In genomic region chr12:57224278-57224972, GRCh38 we compare ENCODE assay signal across 20 cellular contexts. TPM values are rescaled to one million over a fixed set of nuclear protein-coding genes. Genes with fewer than 3 reads are reported as not detected.
DNase-seq lines count a peak whose midpoint lies in the region; ATAC-seq and TF ChIP-seq lines count a peak whose summit lies in the region.
"Had no signal": no experiment of that assay in that cellular context is flagged by ENCODE, and none has a peak within 500 bp of the region (broad histone marks: within the 10 kb centered on the region; RNA-seq: fewer than 3 reads in every experiment).

No MANE protein-coding gene starts in this region.

- H3K4me1 Mint-ChIP-seq in activated T-helper 17 cell treated with anti-CD3 and anti-CD28 coated beads, Interleukin-2, amount 50 U/mL, for 72 hours: peaks cover 17% of the 10 kb centered on the region
- H3K4me1 Mint-ChIP-seq in naive B cell: peaks cover 64 to 87% (median 75%) of the 10 kb centered on the region in 3 donors

- H3K27ac ChIP-seq in left ventricle myocardium inferior (replicated peaks) (no peak overlapping the region), testis (no peak overlapping the region)

- H3K4me3 ChIP-seq in left ventricle myocardium inferior (peak overlapping the region; percentile 37), testis (peak overlapping the region; percentile 26 to 43)
- H3K4me3 ChIP-seq: GM12878, MG63 had no signal

- no peak for DNase-seq in left ventricle myocardium inferior
- no peak for DNase-seq in Right ventricle myocardium superior
- DNase-seq in naive B cell: no peak
- no peak for DNase-seq in testis
- DNase-seq in kidney tubule cell (ENCODE audit: low spot score): no peak
- no peak for DNase-seq in glomerular visceral epithelial cell (ENCODE audit: extremely low spot score)
- DNase-seq in Kasumi-1 (lab: John Stamatoyannopoulos, UW): no peak
- DNase-seq: DMS53, KG1, MG63, NCI-H1092 treated with DMSO at 0.1 percent for 48 hours, NCI-H1694, NCI-H446, SIG-M5 had no signal

- no peak for TF ChIP-seq POLR2A in testis (IDR thresholded peaks at IDR 0.05)

- H3K36me3 Mint-ChIP-seq in activated T-helper 17 cell treated with anti-CD3 and anti-CD28 coated beads, Interleukin-2, amount 50 U/mL, for 72 hours (ENCODE audit: low read depth): peaks cover 3% of the 10 kb centered on the region
- peaks cover 0 to 17% of the 10 kb centered on the region in 2 donors for H3K36me3 Mint-ChIP-seq in naive B cell

- no peaks in the 10 kb centered on the region for H3K36me3 ChIP-seq in left ventricle myocardium inferior
- no peaks in the 10 kb centered on the region for H3K36me3 ChIP-seq in testis (ENCODE audit: low read depth, missing control alignments)
- H3K36me3 ChIP-seq: MG63 had no signal

- intact Hi-C loops in left ventricle myocardium inferior (cut with micrococcal nuclease) (no loop called here), Right ventricle myocardium superior (cut with DNase I) (no loop called here), testis (cut with DNase I; ENCODE audit: low total_unique reads) (no loop called here)

- no peaks in the 10 kb centered on the region for H3K9me3 Mint-ChIP-seq in activated T-helper 17 cell treated with anti-CD3 and anti-CD28 coated beads, Interleukin-2, amount 50 U/mL, for 72 hours
- H3K9me3 Mint-ChIP-seq in naive B cell: peaks cover 0 to 5% (median 0%) of the 10 kb centered on the region in 7 donors

- H3K27ac Mint-ChIP-seq in activated T-helper 17 cell treated with anti-CD3 and anti-CD28 coated beads, Interleukin-2, amount 50 U/mL, for 72 hours: no peak overlapping the region
- H3K27ac Mint-ChIP-seq in naive B cell: peak overlapping the region in 4 of 6 donors; percentile 23 to 72 (median 30)
- H3K27ac Mint-ChIP-seq: CD4-positive, CD25-positive, alpha-beta regulatory T cell had no signal

- peaks cover 84% of the 10 kb centered on the region for H3K27me3 ChIP-seq in left ventricle myocardium inferior (ENCODE audit: low read depth)
- H3K27me3 ChIP-seq in testis: no peaks in the 10 kb centered on the region
- H3K27me3 ChIP-seq: MG63 had no signal

- H3K9me3 ChIP-seq in left ventricle myocardium inferior (replicated peaks): no peaks in the 10 kb centered on the region
- H3K9me3 ChIP-seq in testis: no peaks in the 10 kb centered on the region
- H3K9me3 ChIP-seq: MG63 had no signal

- TF ChIP-seq CTCF in left ventricle myocardium inferior (IDR thresholded peaks at IDR 0.05; ENCODE audit: borderline replicate concordance): no peak
- TF ChIP-seq CTCF in testis (IDR thresholded peaks at IDR 0.05): no peak

- WGBS in testis, 2 donors: 60% methylated on average over 5 to 30 of the region's 30 CpGs

- no peak for ATAC-seq in Right ventricle myocardium superior (ENCODE audit: poor library complexity)
- ATAC-seq in activated T-helper 17 cell treated with anti-CD3 and anti-CD28 coated beads, Interleukin-2, amount 50 U/mL, for 72 hours (replicated peaks): no peak
- no peak for ATAC-seq in naive B cell (ENCODE audit: low read depth in 2 of 2)
- ATAC-seq: HCT116, Panc1 had no signal

- H3K4me1 ChIP-seq in left ventricle myocardium inferior (peaks cover 25% of the 10 kb centered on the region), testis (peaks cover 15% of the 10 kb centered on the region)

- H3K4me3 Mint-ChIP-seq in activated T-helper 17 cell treated with anti-CD3 and anti-CD28 coated beads, Interleukin-2, amount 50 U/mL, for 72 hours: peak overlapping the region; percentile 38
- peak overlapping the region; percentile 19 to 77 (median 54) for H3K4me3 Mint-ChIP-seq in naive B cell

- H3K27me3 Mint-ChIP-seq in activated T-helper 17 cell treated with anti-CD3 and anti-CD28 coated beads, Interleukin-2, amount 50 U/mL, for 72 hours: peaks cover 57% of the 10 kb centered on the region
- peaks cover 41 to 68% (median 61%) of the 10 kb centered on the region in 3 donors for H3K27me3 Mint-ChIP-seq in naive B cell

RNA-seq across cellular contexts. Expression of gene SHMT2, which starts 5.1 kb away (rescaled TPM):
- 22.9 TPM for total RNA-seq in left ventricle myocardium inferior
- total RNA-seq in Right ventricle myocardium superior: 26.8 TPM
- total RNA-seq in activated T-helper 17 cell treated with anti-CD3 and anti-CD28 coated beads, Interleukin-2, amount 50 U/mL, for 72 hours: 100 to 1,000 TPM; 232 to 320 TPM
- polyA plus RNA-seq in naive B cell (ENCODE audit: low read depth in 6 of 6): 100 to 1,000 TPM; 160 to 183 (median 173) TPM
- total RNA-seq in testis: 10 to 100 TPM; 25.9 to 33.9 TPM
- polyA plus RNA-seq in testis (ENCODE audit: insufficient read depth, low read depth, low replicate concordance): 24.8 TPM

RNA-seq across cellular contexts. Expression of gene NXPH4, which starts 7.8 kb away (rescaled TPM):
- total RNA-seq in left ventricle myocardium inferior: 0.44 TPM
- 0.70 TPM for total RNA-seq in Right ventricle myocardium superior
- total RNA-seq in activated T-helper 17 cell treated with anti-CD3 and anti-CD28 coated beads, Interleukin-2, amount 50 U/mL, for 72 hours: 1 to 10 TPM in 1 of 2 donors, under 1 TPM in 1; 0.34 to 1.4 TPM
- polyA plus RNA-seq in naive B cell (ENCODE audit: low read depth in 6 of 6): 1 to 10 TPM; 1.2 to 4.9 (median 2.8) TPM
- total RNA-seq in testis: 1 to 10 TPM; 7.5 to 7.7 TPM
- polyA plus RNA-seq in testis (ENCODE audit: insufficient read depth, low read depth, low replicate concordance): 1.8 TPM
- total RNA-seq: G401 had no signal

RNA-seq across cellular contexts. Expression of gene STAC3, which starts 26.6 kb away (rescaled TPM):
- total RNA-seq in left ventricle myocardium inferior: 0.69 TPM
- 1.2 TPM for total RNA-seq in Right ventricle myocardium superior
- 1 to 10 TPM; 3.2 to 4.5 TPM for total RNA-seq in activated T-helper 17 cell treated with anti-CD3 and anti-CD28 coated beads, Interleukin-2, amount 50 U/mL, for 72 hours
- under 1 TPM in 4 of 6 donors, not detected in 2; 0.32 to 0.43 (median 0.38) TPM for polyA plus RNA-seq in naive B cell (ENCODE audit: low read depth in 6 of 6)
- total RNA-seq in testis: 10 to 100 TPM in 1 of 2 donors, 1 to 10 TPM in 1; 5.0 to 12.0 TPM
- 23.4 TPM for polyA plus RNA-seq in testis (ENCODE audit: insufficient read depth, low read depth, low replicate concordance)
